Comparison of ENCODE assay signal across 9 cellular contexts in genomic region chr6:112879920-112880413, GRCh38.
DNase-seq lines count a peak whose midpoint lies in the region; ATAC-seq lines count a peak whose summit lies in the region.
"Had no signal": no experiment of that assay in that cellular context is flagged by ENCODE, and none has a peak within 500 bp of the region (broad histone marks: within the 10 kb centered on the region; RNA-seq: fewer than 3 reads in every experiment).

No MANE protein-coding gene starts in this region.

- no peaks in the 10 kb centered on the region for H3K9me3 Mint-ChIP-seq in T-helper 2 cell treated with Interferon-gamma antibody and Interleukin-4, amounts not matched to agents 5 μg/mL and 100 μg/mL, for 36 hours

- no peaks in the 10 kb centered on the region for H3K27me3 ChIP-seq in thymus (ENCODE audit: control insufficient read depth, insufficient read depth)

- H3K27ac Mint-ChIP-seq in T-helper 2 cell treated with Interferon-gamma antibody and Interleukin-4, amounts not matched to agents 5 μg/mL and 100 μg/mL, for 36 hours: no peak overlapping the region

- H3K27ac ChIP-seq in thymus (ENCODE audit: low read depth): no peak overlapping the region

- no peaks in the 10 kb centered on the region for H3K36me3 Mint-ChIP-seq in T-helper 2 cell treated with Interferon-gamma antibody and Interleukin-4, amounts not matched to agents 5 μg/mL and 100 μg/mL, for 36 hours (ENCODE audit: low read depth)

- H3K36me3 ChIP-seq in thymus (ENCODE audit: control insufficient read depth, insufficient read depth): no peaks in the 10 kb centered on the region

- ATAC-seq in GM18511 (IDR thresholded peaks at IDR 0.05; ENCODE audit: unreplicated experiment): no peak
- no peak for ATAC-seq in HG02571 (IDR thresholded peaks at IDR 0.05; ENCODE audit: unreplicated experiment)
- ATAC-seq in GM21619 (IDR thresholded peaks at IDR 0.05; ENCODE audit: unreplicated experiment): no peak
- ATAC-seq: Panc1 had no signal

- peak overlapping the region; percentile 25 for H3K4me3 ChIP-seq in thymus (ENCODE audit: low read length)

- peak; percentile 55 for DNase-seq in activated effector memory CD4-positive, alpha-beta T cell treated with anti-CD3 and anti-CD28 coated beads, Interleukin-2, amount 50 U/mL, for 16 hours
- no peak for DNase-seq in activated effector memory CD4-positive, alpha-beta T cell treated with Interleukin-2 at 50 U/mL for 16 hours
- peak; percentile 17 for DNase-seq in T-helper 2 cell treated with Interferon-gamma antibody and Interleukin-4, amounts not matched to agents 5 μg/mL and 100 μg/mL, for 36 hours (ENCODE audit: low spot score)
- peak; percentile 33 for DNase-seq in iPS DF 4.7 (ENCODE audit: extremely low read depth, low spot score)

- WGBS in thymus: 92% methylated on average over 20 of the region's 20 CpGs

- no peaks in the 10 kb centered on the region for H3K27me3 Mint-ChIP-seq in T-helper 2 cell treated with Interferon-gamma antibody and Interleukin-4, amounts not matched to agents 5 μg/mL and 100 μg/mL, for 36 hours (ENCODE audit: low read depth)

- no peaks in the 10 kb centered on the region for H3K9me3 ChIP-seq in thymus (ENCODE audit: control insufficient read depth)

- no peaks in the 10 kb centered on the region for H3K4me1 Mint-ChIP-seq in T-helper 2 cell treated with Interferon-gamma antibody and Interleukin-4, amounts not matched to agents 5 μg/mL and 100 μg/mL, for 36 hours (ENCODE audit: low read depth)

- H3K4me1 ChIP-seq in thymus (ENCODE audit: control insufficient read depth, insufficient read depth, low read length): no peaks in the 10 kb centered on the region

- H3K4me3 Mint-ChIP-seq in T-helper 2 cell treated with Interferon-gamma antibody and Interleukin-4, amounts not matched to agents 5 μg/mL and 100 μg/mL, for 36 hours: peak overlapping the region; percentile 46
